8 cellular contexts compared by ENCODE assay signal in the genomic region with DNA sequence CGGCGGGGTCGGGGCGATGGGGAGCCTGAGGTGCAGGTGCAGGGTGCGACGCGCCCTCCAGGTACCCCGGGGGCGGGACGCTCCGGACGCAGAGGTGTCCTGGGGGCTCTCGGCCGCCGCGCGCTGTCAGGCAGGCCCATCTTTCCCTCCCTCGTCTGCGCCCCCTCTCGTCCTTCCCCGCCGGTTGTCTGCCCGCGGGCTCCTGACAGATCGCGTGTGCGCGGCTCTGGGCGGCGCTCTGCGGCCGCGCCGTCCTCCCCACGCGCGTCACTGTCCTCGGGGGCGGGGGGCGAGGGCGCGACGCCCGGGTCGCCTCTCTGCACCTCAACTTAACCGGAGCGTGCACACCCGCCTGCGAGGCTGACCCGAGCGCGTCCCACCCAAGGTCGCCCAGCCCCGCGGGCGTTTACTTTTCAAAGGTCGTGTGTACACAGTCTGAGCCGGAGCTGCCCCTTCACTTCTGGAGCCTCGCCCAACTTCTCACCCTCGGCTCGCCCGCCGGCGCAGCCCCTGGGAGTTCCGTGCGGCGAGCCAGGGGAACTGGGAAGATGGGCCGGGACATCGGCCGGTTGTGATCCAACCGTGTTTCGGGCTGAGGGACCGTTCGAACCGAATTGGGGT. TPM values are rescaled to one million over a fixed set of nuclear protein-coding genes. Genes with fewer than 3 reads are reported as not detected.
DNase-seq lines count a peak whose midpoint lies in the region; ATAC-seq lines count a peak whose summit lies in the region.

No MANE protein-coding gene starts in this region.

- H3K4me1 Mint-ChIP-seq in activated CD4-positive, alpha-beta T cell treated with anti-CD3 and anti-CD28 coated beads, Interleukin-2, amount 10 ng/mL, durations not matched to agents 24 days and 14 days, result peaks cover 45% of the 10 kb centered on the region

- peaks cover 13% of the 10 kb centered on the region for H3K36me3 Mint-ChIP-seq in activated CD4-positive, alpha-beta T cell treated with anti-CD3 and anti-CD28 coated beads, Interleukin-2, amount 10 ng/mL, durations not matched to agents 24 days and 14 days (ENCODE audit: low read depth)

- peak overlapping the region; percentile 90 for H3K4me3 Mint-ChIP-seq in activated CD4-positive, alpha-beta T cell treated with anti-CD3 and anti-CD28 coated beads, Interleukin-2, amount 10 ng/mL, durations not matched to agents 24 days and 14 days

- peak; percentile 36 for ATAC-seq in HG02798 (IDR thresholded peaks at IDR 0.05; ENCODE audit: poor library complexity, unreplicated experiment)

- intact Hi-C loops in activated CD4-positive, alpha-beta T cell treated with anti-CD3 and anti-CD28 coated beads, Interleukin-2, amount 10 ng/mL, durations not matched to agents 24 days and 14 days (cut with micrococcal nuclease), result loop anchor here (1.0 to 5.0 kb wide), 7 partner anchors 39 to 1432 kb away; partner anchors contain the start of genes C17orf67, DGKE, DYNLL2 and SCPEP1

- peak; percentile 15 to 46 (median 40) for DNase-seq in activated CD4-positive, CD25-positive, alpha-beta regulatory T cell (lab: John Stamatoyannopoulos, UW)
- DNase-seq in activated CD4-positive, CD25-positive, alpha-beta regulatory T cell treated with anti-CD3 and anti-CD28 coated beads, Interleukin-2, amount 50 U/mL, for 72 hours, result no peak
- DNase-seq in NCI-H146 (lab: John Stamatoyannopoulos, UW), result peak; percentile 83
- DNase-seq in activated CD4-positive, alpha-beta T cell treated with anti-CD3 and anti-CD28 coated beads, Interleukin-2, amount 10 ng/mL, durations not matched to agents 24 days and 14 days, result peak; percentile 90
- DNase-seq in medulla oblongata (ENCODE audit: extremely low spot score), result peak; percentile 74
- peak; percentile 30 for DNase-seq in stimulated activated CD8-positive, alpha-beta memory T cell treated with anti-CD3 and anti-CD28 coated beads, Interleukin-12 subunit alpha, Interleukin-12 subunit beta, amount 100 ng/mL, for 1 hour (ENCODE audit: low read depth)

- peak overlapping the region; percentile 97 for H3K27ac ChIP-seq in duodenal mucosa (ENCODE audit: low read depth, low read length)

- H3K9ac ChIP-seq in duodenal mucosa (ENCODE audit: low read depth in 1 of 2, low read length in 2 of 2), result peak overlapping the region; percentile 92 to 94

- no peaks in the 10 kb centered on the region for H3K27me3 ChIP-seq in duodenal mucosa (ENCODE audit: control insufficient read depth in 1 of 2, insufficient read depth in 2 of 2, low read length in 2 of 2)

- peaks cover 0 to 3% of the 10 kb centered on the region in 2 donors for H3K36me3 ChIP-seq in duodenal mucosa (ENCODE audit: control insufficient read depth in 1 of 2, insufficient read depth in 2 of 2, low read length in 2 of 2)

- peak overlapping the region; percentile 87 to 95 for H3K4me3 ChIP-seq in duodenal mucosa (ENCODE audit: low read depth in 1 of 2, low read length in 2 of 2)

- H3K27me3 Mint-ChIP-seq in activated CD4-positive, alpha-beta T cell treated with anti-CD3 and anti-CD28 coated beads, Interleukin-2, amount 10 ng/mL, durations not matched to agents 24 days and 14 days, result peaks cover 8% of the 10 kb centered on the region

- H3K4me1 ChIP-seq in duodenal mucosa (ENCODE audit: control insufficient read depth in 1 of 2, insufficient read depth in 2 of 2, low read length in 2 of 2), result peaks cover 38 to 47% of the 10 kb centered on the region in 2 donors

- H3K9me3 ChIP-seq in duodenal mucosa (ENCODE audit: control insufficient read depth in 1 of 2, low read length in 2 of 2), result no peaks in the 10 kb centered on the region

- H3K27ac Mint-ChIP-seq in activated CD4-positive, alpha-beta T cell treated with anti-CD3 and anti-CD28 coated beads, Interleukin-2, amount 10 ng/mL, durations not matched to agents 24 days and 14 days, result peak overlapping the region; percentile 73

- H3K9me3 Mint-ChIP-seq in activated CD4-positive, alpha-beta T cell treated with anti-CD3 and anti-CD28 coated beads, Interleukin-2, amount 10 ng/mL, durations not matched to agents 24 days and 14 days, result no peaks in the 10 kb centered on the region

RNA-seq across cellular contexts. Expression of gene AKAP1, which starts 0.5 kb away (rescaled TPM):
- 54.6 and 56.8 TPM in 2 replicates for total RNA-seq in activated CD4-positive, alpha-beta T cell treated with anti-CD3 and anti-CD28 coated beads, Interleukin-2, amount 10 ng/mL, durations not matched to agents 24 days and 14 days
